1 cellular context compared by ENCODE assay signal in genomic region chr7:32586291-32587221, GRCh38.
TF ChIP-seq lines count a peak whose summit lies in the region.

No MANE protein-coding gene starts in this region.

TF ChIP-seq in GM12878, 131 proteins besides CTCF, POLR2A, EP300 and RAD21 (continued from another document):
- TF ChIP-seq SKIL (IDR thresholded peaks at IDR 0.05; ENCODE audit: low read depth, poor library complexity, severe bottlenecking) (no peak), ZNF217 (IDR thresholded peaks at IDR 0.05) (no peak), CREB1 (IDR thresholded peaks at IDR 0.05; ENCODE audit: low read depth) (no peak), HDAC2 (IDR thresholded peaks at IDR 0.05) (no peak), WRNIP1 (IDR thresholded peaks at IDR 0.05; ENCODE audit: borderline replicate concordance, low read depth, low read length) (no peak), RB1 (IDR thresholded peaks at IDR 0.05; ENCODE audit: borderline replicate concordance) (no peak), MXI1 (IDR thresholded peaks at IDR 0.05; ENCODE audit: low read depth, low read length) (no peak), NBN (IDR thresholded peaks at IDR 0.05) (no peak), POLR2AphosphoS2 (IDR thresholded peaks at IDR 0.05; ENCODE audit: low read depth, low read length) (no peak), JUND (IDR thresholded peaks at IDR 0.05; ENCODE audit: low read depth, low read length) (no peak)
TF ChIP-seq in GM12878: peak in this region for 0.
